1 cellular context compared by ENCODE assay signal in the genomic region with DNA sequence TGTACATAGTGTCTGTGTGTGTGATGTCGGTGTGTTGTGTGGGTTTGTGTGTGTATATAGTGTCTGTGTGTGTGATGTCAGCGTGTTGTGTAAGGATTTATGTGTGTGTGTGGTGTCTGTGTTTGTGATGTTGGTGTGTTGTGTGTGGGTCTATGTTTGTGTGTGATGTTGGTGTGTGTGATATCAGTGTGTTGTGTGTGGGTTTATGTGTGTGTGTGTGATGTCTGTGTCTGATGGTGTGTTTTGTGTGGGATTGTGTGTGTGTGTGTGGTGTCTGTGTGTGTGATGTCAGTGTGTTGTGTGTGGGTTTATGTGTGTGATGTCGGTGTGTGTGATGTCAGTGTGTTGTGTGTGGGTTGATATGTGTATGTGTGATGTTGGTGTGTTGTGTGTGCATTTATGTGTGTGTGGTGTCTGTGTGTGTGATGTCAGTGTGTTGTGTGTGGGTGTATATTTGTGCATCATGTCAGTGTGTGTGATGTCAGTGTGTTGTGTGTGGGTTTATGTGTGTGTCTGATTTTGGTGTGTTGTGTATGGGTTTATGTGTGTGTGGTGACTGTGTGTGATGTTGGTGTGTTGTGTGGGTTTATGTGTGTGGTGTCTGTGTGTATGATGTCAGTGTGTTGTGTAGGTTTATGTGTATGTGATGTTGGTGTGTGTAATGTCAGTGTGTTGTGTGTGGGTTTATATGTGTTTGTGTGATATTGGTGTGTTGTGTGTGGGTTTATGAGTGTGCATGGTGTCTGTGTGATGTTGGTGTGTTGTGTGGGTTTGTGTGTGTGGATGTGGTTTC.
A peak's percentile ranks its signal among the peaks of the same experiment; 100 is the strongest.
TF ChIP-seq lines count a peak whose summit lies in the region.

No MANE protein-coding gene starts in this region.

TF ChIP-seq in HepG2, 621 proteins besides CTCF, POLR2A, EP300 and RAD21 (continued from another document):
- TF ChIP-seq, protein P1, sequence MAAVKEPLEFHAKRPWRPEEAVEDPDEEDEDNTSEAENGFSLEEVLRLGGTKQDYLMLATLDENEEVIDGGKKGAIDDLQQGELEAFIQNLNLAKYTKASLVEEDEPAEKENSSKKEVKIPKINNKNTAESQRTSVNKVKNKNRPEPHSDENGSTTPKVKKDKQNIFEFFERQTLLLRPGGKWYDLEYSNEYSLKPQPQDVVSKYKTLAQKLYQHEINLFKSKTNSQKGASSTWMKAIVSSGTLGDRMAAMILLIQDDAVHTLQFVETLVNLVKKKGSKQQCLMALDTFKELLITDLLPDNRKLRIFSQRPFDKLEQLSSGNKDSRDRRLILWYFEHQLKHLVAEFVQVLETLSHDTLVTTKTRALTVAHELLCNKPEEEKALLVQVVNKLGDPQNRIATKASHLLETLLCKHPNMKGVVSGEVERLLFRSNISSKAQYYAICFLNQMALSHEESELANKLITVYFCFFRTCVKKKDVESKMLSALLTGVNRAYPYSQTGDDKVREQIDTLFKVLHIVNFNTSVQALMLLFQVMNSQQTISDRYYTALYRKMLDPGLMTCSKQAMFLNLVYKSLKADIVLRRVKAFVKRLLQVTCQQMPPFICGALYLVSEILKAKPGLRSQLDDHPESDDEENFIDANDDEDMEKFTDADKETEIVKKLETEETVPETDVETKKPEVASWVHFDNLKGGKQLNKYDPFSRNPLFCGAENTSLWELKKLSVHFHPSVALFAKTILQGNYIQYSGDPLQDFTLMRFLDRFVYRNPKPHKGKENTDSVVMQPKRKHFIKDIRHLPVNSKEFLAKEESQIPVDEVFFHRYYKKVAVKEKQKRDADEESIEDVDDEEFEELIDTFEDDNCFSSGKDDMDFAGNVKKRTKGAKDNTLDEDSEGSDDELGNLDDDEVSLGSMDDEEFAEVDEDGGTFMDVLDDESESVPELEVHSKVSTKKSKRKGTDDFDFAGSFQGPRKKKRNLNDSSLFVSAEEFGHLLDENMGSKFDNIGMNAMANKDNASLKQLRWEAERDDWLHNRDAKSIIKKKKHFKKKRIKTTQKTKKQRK (IDR thresholded peaks at IDR 0.05; ENCODE audit: low read length): no peak
- TF ChIP-seq NFRKB (IDR thresholded peaks at IDR 0.05) (peak; percentile 42), PAX8 (CRISPR knock-in tag; IDR thresholded peaks at IDR 0.05; ENCODE audit: borderline replicate concordance) (no peak), PLRG1 (conservative IDR thresholded peaks at IDR 0.05) (peak; percentile 6; the same call in 1 of the 2 replicates), ZNF282 (IDR thresholded peaks at IDR 0.05; ENCODE audit: partially characterized antibody) (peak; percentile 73), HIVEP1 (CRISPR knock-in tag; IDR thresholded peaks at IDR 0.05) (no peak), FOXO1 (CRISPR knock-in tag; IDR thresholded peaks at IDR 0.05) (no peak), SP1 (IDR thresholded peaks at IDR 0.05) (0 out of 2 replicates have a peak, but pooled peaks have one; percentile 4), SP1 (CRISPR knock-in tag; IDR thresholded peaks at IDR 0.05) (no peak), SOX6 (IDR thresholded peaks at IDR 0.05) (0 out of 2 replicates have a peak, but pooled peaks have one; percentile 61), SOX6 (CRISPR knock-in tag; IDR thresholded peaks at IDR 0.05) (no peak), PHB2 (IDR thresholded peaks at IDR 0.05; ENCODE audit: partially characterized antibody) (peak; percentile 37), IKZF1 (IDR thresholded peaks at IDR 0.05) (peak; percentile 69), FOXK2 (IDR thresholded peaks at IDR 0.05) (peak; percentile 45), ZNF530 (CRISPR knock-in tag; IDR thresholded peaks at IDR 0.05; ENCODE audit: low read depth) (no peak)
- TF ChIP-seq, protein P2, sequence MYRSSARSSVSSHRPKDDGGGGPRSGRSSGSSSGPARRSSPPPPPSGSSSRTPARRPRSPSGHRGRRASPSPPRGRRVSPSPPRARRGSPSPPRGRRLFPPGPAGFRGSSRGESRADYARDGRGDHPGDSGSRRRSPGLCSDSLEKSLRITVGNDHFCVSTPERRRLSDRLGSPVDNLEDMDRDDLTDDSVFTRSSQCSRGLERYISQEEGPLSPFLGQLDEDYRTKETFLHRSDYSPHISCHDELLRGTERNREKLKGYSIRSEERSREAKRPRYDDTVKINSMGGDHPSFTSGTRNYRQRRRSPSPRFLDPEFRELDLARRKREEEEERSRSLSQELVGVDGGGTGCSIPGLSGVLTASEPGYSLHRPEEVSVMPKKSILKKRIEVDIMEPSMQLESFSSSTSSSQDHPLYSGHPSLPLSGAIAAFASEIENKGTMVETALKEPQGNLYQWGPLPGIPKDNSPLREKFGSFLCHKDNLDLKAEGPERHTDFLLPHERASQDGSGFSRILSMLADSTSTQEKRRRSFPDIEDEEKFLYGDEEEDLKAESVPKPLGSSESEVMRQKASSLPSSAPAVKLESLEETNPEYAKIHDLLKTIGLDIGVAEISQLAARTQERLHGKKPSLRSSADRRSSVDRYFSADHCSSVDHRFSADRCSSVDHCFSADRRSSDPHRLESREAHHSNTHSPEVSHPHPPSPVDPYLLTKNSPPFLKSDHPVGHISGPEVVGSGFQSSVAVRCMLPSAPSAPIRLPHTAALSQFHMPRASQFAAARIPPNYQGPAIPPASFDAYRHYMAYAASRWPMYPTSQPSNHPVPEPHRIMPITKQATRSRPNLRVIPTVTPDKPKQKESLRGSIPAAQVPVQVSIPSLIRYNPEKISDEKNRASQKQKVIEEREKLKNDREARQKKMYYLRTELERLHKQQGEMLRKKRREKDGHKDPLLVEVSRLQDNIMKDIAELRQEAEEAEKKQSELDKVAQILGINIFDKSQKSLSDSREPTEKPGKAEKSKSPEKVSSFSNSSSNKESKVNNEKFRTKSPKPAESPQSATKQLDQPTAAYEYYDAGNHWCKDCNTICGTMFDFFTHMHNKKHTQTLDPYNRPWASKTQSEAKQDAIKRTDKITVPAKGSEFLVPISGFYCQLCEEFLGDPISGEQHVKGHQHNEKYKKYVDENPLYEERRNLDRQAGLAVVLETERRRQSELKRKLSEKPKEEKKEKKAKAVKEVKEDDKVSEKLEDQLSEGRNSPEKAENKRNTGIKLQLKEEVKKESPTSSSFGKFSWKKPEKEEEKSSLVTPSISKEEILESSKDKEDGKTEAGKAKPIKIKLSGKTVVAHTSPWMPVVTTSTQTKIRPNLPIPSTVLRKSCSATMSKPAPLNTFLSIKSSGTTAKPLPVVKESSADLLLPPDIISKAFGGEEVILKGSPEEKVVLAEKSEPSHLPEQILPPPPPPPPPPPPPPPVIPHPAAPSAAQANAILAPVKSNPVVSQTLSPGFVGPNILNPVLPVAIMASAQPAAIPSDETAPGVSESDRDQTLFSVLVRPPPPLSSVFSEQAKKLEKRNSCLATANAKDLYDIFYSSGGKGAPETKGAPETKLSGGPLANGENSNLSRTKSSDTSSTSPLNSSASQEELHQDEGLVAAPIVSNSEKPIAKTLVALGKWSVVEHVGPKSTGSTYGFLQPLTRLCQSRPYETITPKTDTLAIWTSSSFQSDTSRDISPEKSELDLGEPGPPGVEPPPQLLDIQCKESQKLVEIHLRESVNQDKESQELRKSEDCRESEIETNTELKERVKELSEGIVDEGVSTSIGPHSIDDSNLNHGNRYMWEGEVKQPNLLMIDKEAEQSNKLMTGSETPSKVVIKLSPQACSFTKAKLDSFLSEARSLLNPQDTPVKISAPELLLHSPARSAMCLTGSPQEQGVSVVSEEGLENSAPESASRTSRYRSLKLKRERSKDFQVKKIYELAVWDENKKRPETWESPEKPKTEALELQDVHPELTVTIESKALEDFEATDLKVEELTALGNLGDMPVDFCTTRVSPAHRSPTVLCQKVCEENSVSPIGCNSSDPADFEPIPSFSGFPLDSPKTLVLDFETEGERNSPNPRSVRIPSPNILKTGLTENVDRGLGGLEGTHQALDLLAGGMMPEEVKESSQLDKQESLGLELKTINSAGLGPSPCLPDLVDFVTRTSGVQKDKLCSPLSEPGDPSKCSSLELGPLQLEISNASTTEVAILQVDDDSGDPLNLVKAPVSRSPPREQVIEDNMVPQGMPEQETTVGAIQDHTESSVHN (CRISPR knock-in tag; IDR thresholded peaks at IDR 0.05): peak; percentile 29; the same call in 1 of the 2 replicates
- TF ChIP-seq, protein P3, sequence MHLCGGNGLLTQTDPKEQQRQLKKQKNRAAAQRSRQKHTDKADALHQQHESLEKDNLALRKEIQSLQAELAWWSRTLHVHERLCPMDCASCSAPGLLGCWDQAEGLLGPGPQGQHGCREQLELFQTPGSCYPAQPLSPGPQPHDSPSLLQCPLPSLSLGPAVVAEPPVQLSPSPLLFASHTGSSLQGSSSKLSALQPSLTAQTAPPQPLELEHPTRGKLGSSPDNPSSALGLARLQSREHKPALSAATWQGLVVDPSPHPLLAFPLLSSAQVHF (CRISPR knock-in tag; IDR thresholded peaks at IDR 0.05): no peak; the same call in 1 of the 2 replicates
- TF ChIP-seq, protein P4, sequence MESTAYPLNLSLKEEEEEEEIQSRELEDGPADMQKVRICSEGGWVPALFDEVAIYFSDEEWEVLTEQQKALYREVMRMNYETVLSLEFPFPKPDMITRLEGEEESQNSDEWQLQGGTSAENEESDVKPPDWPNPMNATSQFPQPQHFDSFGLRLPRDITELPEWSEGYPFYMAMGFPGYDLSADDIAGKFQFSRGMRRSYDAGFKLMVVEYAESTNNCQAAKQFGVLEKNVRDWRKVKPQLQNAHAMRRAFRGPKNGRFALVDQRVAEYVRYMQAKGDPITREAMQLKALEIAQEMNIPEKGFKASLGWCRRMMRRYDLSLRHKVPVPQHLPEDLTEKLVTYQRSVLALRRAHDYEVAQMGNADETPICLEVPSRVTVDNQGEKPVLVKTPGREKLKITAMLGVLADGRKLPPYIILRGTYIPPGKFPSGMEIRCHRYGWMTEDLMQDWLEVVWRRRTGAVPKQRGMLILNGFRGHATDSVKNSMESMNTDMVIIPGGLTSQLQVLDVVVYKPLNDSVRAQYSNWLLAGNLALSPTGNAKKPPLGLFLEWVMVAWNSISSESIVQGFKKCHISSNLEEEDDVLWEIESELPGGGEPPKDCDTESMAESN (CRISPR knock-in tag; conservative IDR thresholded peaks at IDR 0.05): no peak
- TF ChIP-seq, protein P5, sequence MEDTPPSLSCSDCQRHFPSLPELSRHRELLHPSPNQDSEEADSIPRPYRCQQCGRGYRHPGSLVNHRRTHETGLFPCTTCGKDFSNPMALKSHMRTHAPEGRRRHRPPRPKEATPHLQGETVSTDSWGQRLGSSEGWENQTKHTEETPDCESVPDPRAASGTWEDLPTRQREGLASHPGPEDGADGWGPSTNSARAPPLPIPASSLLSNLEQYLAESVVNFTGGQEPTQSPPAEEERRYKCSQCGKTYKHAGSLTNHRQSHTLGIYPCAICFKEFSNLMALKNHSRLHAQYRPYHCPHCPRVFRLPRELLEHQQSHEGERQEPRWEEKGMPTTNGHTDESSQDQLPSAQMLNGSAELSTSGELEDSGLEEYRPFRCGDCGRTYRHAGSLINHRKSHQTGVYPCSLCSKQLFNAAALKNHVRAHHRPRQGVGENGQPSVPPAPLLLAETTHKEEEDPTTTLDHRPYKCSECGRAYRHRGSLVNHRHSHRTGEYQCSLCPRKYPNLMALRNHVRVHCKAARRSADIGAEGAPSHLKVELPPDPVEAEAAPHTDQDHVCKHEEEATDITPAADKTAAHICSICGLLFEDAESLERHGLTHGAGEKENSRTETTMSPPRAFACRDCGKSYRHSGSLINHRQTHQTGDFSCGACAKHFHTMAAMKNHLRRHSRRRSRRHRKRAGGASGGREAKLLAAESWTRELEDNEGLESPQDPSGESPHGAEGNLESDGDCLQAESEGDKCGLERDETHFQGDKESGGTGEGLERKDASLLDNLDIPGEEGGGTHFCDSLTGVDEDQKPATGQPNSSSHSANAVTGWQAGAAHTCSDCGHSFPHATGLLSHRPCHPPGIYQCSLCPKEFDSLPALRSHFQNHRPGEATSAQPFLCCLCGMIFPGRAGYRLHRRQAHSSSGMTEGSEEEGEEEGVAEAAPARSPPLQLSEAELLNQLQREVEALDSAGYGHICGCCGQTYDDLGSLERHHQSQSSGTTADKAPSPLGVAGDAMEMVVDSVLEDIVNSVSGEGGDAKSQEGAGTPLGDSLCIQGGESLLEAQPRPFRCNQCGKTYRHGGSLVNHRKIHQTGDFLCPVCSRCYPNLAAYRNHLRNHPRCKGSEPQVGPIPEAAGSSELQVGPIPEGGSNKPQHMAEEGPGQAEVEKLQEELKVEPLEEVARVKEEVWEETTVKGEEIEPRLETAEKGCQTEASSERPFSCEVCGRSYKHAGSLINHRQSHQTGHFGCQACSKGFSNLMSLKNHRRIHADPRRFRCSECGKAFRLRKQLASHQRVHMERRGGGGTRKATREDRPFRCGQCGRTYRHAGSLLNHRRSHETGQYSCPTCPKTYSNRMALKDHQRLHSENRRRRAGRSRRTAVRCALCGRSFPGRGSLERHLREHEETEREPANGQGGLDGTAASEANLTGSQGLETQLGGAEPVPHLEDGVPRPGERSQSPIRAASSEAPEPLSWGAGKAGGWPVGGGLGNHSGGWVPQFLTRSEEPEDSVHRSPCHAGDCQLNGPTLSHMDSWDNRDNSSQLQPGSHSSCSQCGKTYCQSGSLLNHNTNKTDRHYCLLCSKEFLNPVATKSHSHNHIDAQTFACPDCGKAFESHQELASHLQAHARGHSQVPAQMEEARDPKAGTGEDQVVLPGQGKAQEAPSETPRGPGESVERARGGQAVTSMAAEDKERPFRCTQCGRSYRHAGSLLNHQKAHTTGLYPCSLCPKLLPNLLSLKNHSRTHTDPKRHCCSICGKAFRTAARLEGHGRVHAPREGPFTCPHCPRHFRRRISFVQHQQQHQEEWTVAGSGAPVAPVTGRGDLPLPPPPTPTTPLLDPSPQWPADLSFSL (CRISPR knock-in tag; IDR thresholded peaks at IDR 0.05): peak; percentile 77; the same call in 1 of the 2 replicates
TF ChIP-seq in HepG2: peak in this region for 25.
